ENCODE assay signal across 2 cellular contexts in genomic region chr18:27627927-27628326, GRCh38.
TF ChIP-seq lines count a peak whose summit lies in the region.

No MANE protein-coding gene starts in this region.

TF ChIP-seq in HEK293T, 16 proteins besides CTCF, POLR2A, EP300 and RAD21 (continued from another document):
- TF ChIP-seq PKNOX1 (IDR thresholded peaks at IDR 0.05) (no peak), L3MBTL2 (conservative IDR thresholded peaks at IDR 0.05) (no peak)

TF ChIP-seq in WTC11, 78 proteins besides CTCF, POLR2A, EP300 and RAD21 (continued from another document):
- TF ChIP-seq ZNF425 (CRISPR knock-in tag; conservative IDR thresholded peaks at IDR 0.05), result no peak
- no peak for TF ChIP-seq NFYB (CRISPR knock-in tag; conservative IDR thresholded peaks at IDR 0.05; ENCODE audit: low read depth)
- TF ChIP-seq SMAD4 (CRISPR knock-in tag; IDR thresholded peaks at IDR 0.05), result no peak
- TF ChIP-seq TP53 (CRISPR knock-in tag; IDR thresholded peaks at IDR 0.05), result no peak
- no peak for TF ChIP-seq ZNF232 (CRISPR knock-in tag; IDR thresholded peaks at IDR 0.05)
- no peak for TF ChIP-seq USF1 (CRISPR knock-in tag; IDR thresholded peaks at IDR 0.05)
- no peak for TF ChIP-seq CBFB (CRISPR knock-in tag; IDR thresholded peaks at IDR 0.05; ENCODE audit: low read depth)
- no peak for TF ChIP-seq ZNF532 (CRISPR knock-in tag; IDR thresholded peaks at IDR 0.05; ENCODE audit: borderline replicate concordance)
- TF ChIP-seq TCF7 (CRISPR knock-in tag; IDR thresholded peaks at IDR 0.05; ENCODE audit: low read depth), result no peak
- TF ChIP-seq SOX15 (CRISPR knock-in tag; IDR thresholded peaks at IDR 0.05), result no peak
- no peak for TF ChIP-seq RELA (CRISPR knock-in tag; IDR thresholded peaks at IDR 0.05; ENCODE audit: borderline replicate concordance)
- no peak for TF ChIP-seq ZNF416 (CRISPR knock-in tag; IDR thresholded peaks at IDR 0.05)
- no peak for TF ChIP-seq SP1 (CRISPR knock-in tag; conservative IDR thresholded peaks at IDR 0.05)
- TF ChIP-seq TEAD4 (CRISPR knock-in tag; IDR thresholded peaks at IDR 0.05), result no peak
- TF ChIP-seq GTF2I (CRISPR knock-in tag; conservative IDR thresholded peaks at IDR 0.05), result no peak
- TF ChIP-seq NR2C2 (CRISPR knock-in tag; IDR thresholded peaks at IDR 0.05), result no peak
